ENCODE assay signal across 2 cellular contexts in genomic region chr17:58515286-58515685, GRCh38.
TF ChIP-seq lines count a peak whose summit lies in the region.

No MANE protein-coding gene starts in this region.

TF ChIP-seq in SK-N-SH, 30 proteins besides CTCF, POLR2A, EP300 and RAD21:
- no peak for TF ChIP-seq SMC3 (IDR thresholded peaks at IDR 0.05; ENCODE audit: low read depth, low read length)
- no peak for TF ChIP-seq ZBTB33 (IDR thresholded peaks at IDR 0.05; ENCODE audit: borderline replicate concordance, low read depth)
- TF ChIP-seq GABPA (IDR thresholded peaks at IDR 0.05; ENCODE audit: low read depth): no peak
- no peak for TF ChIP-seq EZH2phosphoT487 (IDR thresholded peaks at IDR 0.05; ENCODE audit: borderline replicate concordance, low read depth)
- no peak for TF ChIP-seq POLR2AphosphoS5 (IDR thresholded peaks at IDR 0.05; ENCODE audit: low read depth, low read length)
- no peak for TF ChIP-seq NFIC (IDR thresholded peaks at IDR 0.05; ENCODE audit: borderline replicate concordance)
- no peak for TF ChIP-seq PBX3 (IDR thresholded peaks at IDR 0.05)
- TF ChIP-seq FOXM1 (IDR thresholded peaks at IDR 0.05; ENCODE audit: low read depth): no peak
- no peak for TF ChIP-seq MEF2A (IDR thresholded peaks at IDR 0.05; ENCODE audit: borderline replicate concordance, low read depth)
- no peak for TF ChIP-seq TCF12 (IDR thresholded peaks at IDR 0.05)
- TF ChIP-seq TEAD4 (IDR thresholded peaks at IDR 0.05; ENCODE audit: borderline replicate concordance, insufficient read depth): no peak
- TF ChIP-seq REST (IDR thresholded peaks at IDR 0.05; ENCODE audit: low read depth, low read length): no peak
- TF ChIP-seq FOSL2 (IDR thresholded peaks at IDR 0.05; ENCODE audit: borderline replicate concordance, low read depth): no peak
- no peak for TF ChIP-seq RFX5 (IDR thresholded peaks at IDR 0.05; ENCODE audit: low read length)
- no peak for TF ChIP-seq TAF1 (IDR thresholded peaks at IDR 0.05; ENCODE audit: borderline replicate concordance, low read depth, low read length)
- TF ChIP-seq CHD2 (IDR thresholded peaks at IDR 0.05; ENCODE audit: low read length, partially characterized antibody): no peak
- no peak for TF ChIP-seq MAX (IDR thresholded peaks at IDR 0.05; ENCODE audit: low read depth)
- no peak for TF ChIP-seq RXRA (IDR thresholded peaks at IDR 0.05; ENCODE audit: borderline replicate concordance, low read depth)
TF ChIP-seq in SK-N-SH: peak in this region for 0.

TF ChIP-seq in SK-N-SH treated with all-trans-retinoic acid at 6 μM for 48 hours, 23 proteins besides CTCF, POLR2A, EP300 and RAD21:
- no peak for TF ChIP-seq OSR1 (CRISPR knock-in tag; IDR thresholded peaks at IDR 0.05)
- TF ChIP-seq RARB (CRISPR knock-in tag; IDR thresholded peaks at IDR 0.05): no peak
- no peak for TF ChIP-seq SNAI2 (CRISPR knock-in tag; IDR thresholded peaks at IDR 0.05)
- no peak for TF ChIP-seq BACH2 (CRISPR knock-in tag; IDR thresholded peaks at IDR 0.05; ENCODE audit: borderline replicate concordance)
- no peak for TF ChIP-seq ZNF70 (CRISPR knock-in tag; IDR thresholded peaks at IDR 0.05)
- TF ChIP-seq PATZ1 (CRISPR knock-in tag; IDR thresholded peaks at IDR 0.05; ENCODE audit: borderline replicate concordance): no peak
- TF ChIP-seq ZFP3 (CRISPR knock-in tag; IDR thresholded peaks at IDR 0.05): no peak
- TF ChIP-seq CSDC2 (CRISPR knock-in tag; IDR thresholded peaks at IDR 0.05): no peak
- no peak for TF ChIP-seq TSHZ2 (CRISPR knock-in tag; IDR thresholded peaks at IDR 0.05)
- no peak for TF ChIP-seq ZFP30 (CRISPR knock-in tag; IDR thresholded peaks at IDR 0.05)
- no peak for TF ChIP-seq ZNF8 (CRISPR knock-in tag; IDR thresholded peaks at IDR 0.05)
- TF ChIP-seq ESRRG (CRISPR knock-in tag; IDR thresholded peaks at IDR 0.05): no peak
- no peak for TF ChIP-seq TOX (CRISPR knock-in tag; IDR thresholded peaks at IDR 0.05; ENCODE audit: borderline replicate concordance)
- no peak for TF ChIP-seq CREB5 (CRISPR knock-in tag; IDR thresholded peaks at IDR 0.05; ENCODE audit: low read depth)
- no peak for TF ChIP-seq PPARA (CRISPR knock-in tag; IDR thresholded peaks at IDR 0.05; ENCODE audit: borderline replicate concordance)
- TF ChIP-seq ZNF565 (CRISPR knock-in tag; conservative IDR thresholded peaks at IDR 0.05; ENCODE audit: low read depth): no peak
- no peak for TF ChIP-seq CSRNP3 (CRISPR knock-in tag; IDR thresholded peaks at IDR 0.05)
- TF ChIP-seq ISL1 (CRISPR knock-in tag; IDR thresholded peaks at IDR 0.05): no peak
TF ChIP-seq in SK-N-SH treated with all-trans-retinoic acid at 6 μM for 48 hours: peak in this region for 0.
